ENCODE assay signal across 2 cellular contexts in genomic region chr1:202131956-202132821, GRCh38.
TF ChIP-seq lines count a peak whose summit lies in the region.

No MANE protein-coding gene starts in this region.

TF ChIP-seq in liver, 16 proteins besides CTCF, POLR2A, EP300 and RAD21:
- TF ChIP-seq RXRA (IDR thresholded peaks at IDR 0.05): peak; percentile 11 to 12
- TF ChIP-seq ATF3 (IDR thresholded peaks at IDR 0.05): no peak
- TF ChIP-seq, protein P1, sequence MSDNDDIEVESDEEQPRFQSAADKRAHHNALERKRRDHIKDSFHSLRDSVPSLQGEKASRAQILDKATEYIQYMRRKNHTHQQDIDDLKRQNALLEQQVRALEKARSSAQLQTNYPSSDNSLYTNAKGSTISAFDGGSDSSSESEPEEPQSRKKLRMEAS (IDR thresholded peaks at IDR 0.05): no peak
- peak; percentile 40 for TF ChIP-seq SP1 (IDR thresholded peaks at IDR 0.05)

TF ChIP-seq in HepG2, 621 proteins besides CTCF, POLR2A, EP300 and RAD21:
- TF ChIP-seq, protein P2, sequence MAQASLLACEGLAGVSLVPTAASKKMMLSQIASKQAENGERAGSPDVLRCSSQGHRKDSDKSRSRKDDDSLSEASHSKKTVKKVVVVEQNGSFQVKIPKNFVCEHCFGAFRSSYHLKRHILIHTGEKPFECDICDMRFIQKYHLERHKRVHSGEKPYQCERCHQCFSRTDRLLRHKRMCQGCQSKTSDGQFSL (CRISPR knock-in tag; IDR thresholded peaks at IDR 0.05): no peak
- no peak for TF ChIP-seq THYN1 (CRISPR knock-in tag; IDR thresholded peaks at IDR 0.05; ENCODE audit: borderline replicate concordance, low read depth)
- no peak for TF ChIP-seq FUBP1 (CRISPR knock-in tag; IDR thresholded peaks at IDR 0.05; ENCODE audit: borderline replicate concordance)
- TF ChIP-seq HOXA3 (CRISPR knock-in tag; IDR thresholded peaks at IDR 0.05): no peak
- TF ChIP-seq HOXA7 (CRISPR knock-in tag; IDR thresholded peaks at IDR 0.05): no peak
- TF ChIP-seq, protein P3, sequence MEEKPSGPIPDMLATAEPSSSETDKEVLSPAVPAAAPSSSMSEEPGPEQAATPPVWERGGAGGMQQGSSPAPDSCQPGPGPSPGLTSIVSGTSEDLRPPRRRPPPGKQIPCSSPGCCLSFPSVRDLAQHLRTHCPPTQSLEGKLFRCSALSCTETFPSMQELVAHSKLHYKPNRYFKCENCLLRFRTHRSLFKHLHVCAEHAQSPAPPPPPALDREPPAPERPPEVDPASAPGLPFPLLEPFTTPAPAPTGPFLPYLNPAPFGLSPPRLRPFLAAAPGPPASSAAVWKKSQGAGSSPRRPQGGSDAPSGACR (CRISPR knock-in tag; IDR thresholded peaks at IDR 0.05): no peak
- TF ChIP-seq RARA (CRISPR knock-in tag; IDR thresholded peaks at IDR 0.05): no peak
- no peak for TF ChIP-seq RBFOX2 (IDR thresholded peaks at IDR 0.05; ENCODE audit: low read depth, low read length)
- TF ChIP-seq, protein P4, sequence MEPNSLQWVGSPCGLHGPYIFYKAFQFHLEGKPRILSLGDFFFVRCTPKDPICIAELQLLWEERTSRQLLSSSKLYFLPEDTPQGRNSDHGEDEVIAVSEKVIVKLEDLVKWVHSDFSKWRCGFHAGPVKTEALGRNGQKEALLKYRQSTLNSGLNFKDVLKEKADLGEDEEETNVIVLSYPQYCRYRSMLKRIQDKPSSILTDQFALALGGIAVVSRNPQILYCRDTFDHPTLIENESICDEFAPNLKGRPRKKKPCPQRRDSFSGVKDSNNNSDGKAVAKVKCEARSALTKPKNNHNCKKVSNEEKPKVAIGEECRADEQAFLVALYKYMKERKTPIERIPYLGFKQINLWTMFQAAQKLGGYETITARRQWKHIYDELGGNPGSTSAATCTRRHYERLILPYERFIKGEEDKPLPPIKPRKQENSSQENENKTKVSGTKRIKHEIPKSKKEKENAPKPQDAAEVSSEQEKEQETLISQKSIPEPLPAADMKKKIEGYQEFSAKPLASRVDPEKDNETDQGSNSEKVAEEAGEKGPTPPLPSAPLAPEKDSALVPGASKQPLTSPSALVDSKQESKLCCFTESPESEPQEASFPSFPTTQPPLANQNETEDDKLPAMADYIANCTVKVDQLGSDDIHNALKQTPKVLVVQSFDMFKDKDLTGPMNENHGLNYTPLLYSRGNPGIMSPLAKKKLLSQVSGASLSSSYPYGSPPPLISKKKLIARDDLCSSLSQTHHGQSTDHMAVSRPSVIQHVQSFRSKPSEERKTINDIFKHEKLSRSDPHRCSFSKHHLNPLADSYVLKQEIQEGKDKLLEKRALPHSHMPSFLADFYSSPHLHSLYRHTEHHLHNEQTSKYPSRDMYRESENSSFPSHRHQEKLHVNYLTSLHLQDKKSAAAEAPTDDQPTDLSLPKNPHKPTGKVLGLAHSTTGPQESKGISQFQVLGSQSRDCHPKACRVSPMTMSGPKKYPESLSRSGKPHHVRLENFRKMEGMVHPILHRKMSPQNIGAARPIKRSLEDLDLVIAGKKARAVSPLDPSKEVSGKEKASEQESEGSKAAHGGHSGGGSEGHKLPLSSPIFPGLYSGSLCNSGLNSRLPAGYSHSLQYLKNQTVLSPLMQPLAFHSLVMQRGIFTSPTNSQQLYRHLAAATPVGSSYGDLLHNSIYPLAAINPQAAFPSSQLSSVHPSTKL (CRISPR knock-in tag; IDR thresholded peaks at IDR 0.05): no peak
- TF ChIP-seq CHD4 (IDR thresholded peaks at IDR 0.05; ENCODE audit: borderline replicate concordance, low read length): no peak
- no peak for TF ChIP-seq ZNF3 (CRISPR knock-in tag; IDR thresholded peaks at IDR 0.05)
- no peak for TF ChIP-seq SCMH1 (CRISPR knock-in tag; IDR thresholded peaks at IDR 0.05; ENCODE audit: borderline replicate concordance)
- TF ChIP-seq AKNA (CRISPR knock-in tag; IDR thresholded peaks at IDR 0.05; ENCODE audit: borderline replicate concordance): no peak
- TF ChIP-seq RXRA (CRISPR knock-in tag; IDR thresholded peaks at IDR 0.05): no peak
- no peak for TF ChIP-seq ZNF660 (CRISPR knock-in tag; IDR thresholded peaks at IDR 0.05; ENCODE audit: borderline replicate concordance, low read depth)
- no peak for TF ChIP-seq ZNF343 (CRISPR knock-in tag; IDR thresholded peaks at IDR 0.05)
- TF ChIP-seq, protein P5, sequence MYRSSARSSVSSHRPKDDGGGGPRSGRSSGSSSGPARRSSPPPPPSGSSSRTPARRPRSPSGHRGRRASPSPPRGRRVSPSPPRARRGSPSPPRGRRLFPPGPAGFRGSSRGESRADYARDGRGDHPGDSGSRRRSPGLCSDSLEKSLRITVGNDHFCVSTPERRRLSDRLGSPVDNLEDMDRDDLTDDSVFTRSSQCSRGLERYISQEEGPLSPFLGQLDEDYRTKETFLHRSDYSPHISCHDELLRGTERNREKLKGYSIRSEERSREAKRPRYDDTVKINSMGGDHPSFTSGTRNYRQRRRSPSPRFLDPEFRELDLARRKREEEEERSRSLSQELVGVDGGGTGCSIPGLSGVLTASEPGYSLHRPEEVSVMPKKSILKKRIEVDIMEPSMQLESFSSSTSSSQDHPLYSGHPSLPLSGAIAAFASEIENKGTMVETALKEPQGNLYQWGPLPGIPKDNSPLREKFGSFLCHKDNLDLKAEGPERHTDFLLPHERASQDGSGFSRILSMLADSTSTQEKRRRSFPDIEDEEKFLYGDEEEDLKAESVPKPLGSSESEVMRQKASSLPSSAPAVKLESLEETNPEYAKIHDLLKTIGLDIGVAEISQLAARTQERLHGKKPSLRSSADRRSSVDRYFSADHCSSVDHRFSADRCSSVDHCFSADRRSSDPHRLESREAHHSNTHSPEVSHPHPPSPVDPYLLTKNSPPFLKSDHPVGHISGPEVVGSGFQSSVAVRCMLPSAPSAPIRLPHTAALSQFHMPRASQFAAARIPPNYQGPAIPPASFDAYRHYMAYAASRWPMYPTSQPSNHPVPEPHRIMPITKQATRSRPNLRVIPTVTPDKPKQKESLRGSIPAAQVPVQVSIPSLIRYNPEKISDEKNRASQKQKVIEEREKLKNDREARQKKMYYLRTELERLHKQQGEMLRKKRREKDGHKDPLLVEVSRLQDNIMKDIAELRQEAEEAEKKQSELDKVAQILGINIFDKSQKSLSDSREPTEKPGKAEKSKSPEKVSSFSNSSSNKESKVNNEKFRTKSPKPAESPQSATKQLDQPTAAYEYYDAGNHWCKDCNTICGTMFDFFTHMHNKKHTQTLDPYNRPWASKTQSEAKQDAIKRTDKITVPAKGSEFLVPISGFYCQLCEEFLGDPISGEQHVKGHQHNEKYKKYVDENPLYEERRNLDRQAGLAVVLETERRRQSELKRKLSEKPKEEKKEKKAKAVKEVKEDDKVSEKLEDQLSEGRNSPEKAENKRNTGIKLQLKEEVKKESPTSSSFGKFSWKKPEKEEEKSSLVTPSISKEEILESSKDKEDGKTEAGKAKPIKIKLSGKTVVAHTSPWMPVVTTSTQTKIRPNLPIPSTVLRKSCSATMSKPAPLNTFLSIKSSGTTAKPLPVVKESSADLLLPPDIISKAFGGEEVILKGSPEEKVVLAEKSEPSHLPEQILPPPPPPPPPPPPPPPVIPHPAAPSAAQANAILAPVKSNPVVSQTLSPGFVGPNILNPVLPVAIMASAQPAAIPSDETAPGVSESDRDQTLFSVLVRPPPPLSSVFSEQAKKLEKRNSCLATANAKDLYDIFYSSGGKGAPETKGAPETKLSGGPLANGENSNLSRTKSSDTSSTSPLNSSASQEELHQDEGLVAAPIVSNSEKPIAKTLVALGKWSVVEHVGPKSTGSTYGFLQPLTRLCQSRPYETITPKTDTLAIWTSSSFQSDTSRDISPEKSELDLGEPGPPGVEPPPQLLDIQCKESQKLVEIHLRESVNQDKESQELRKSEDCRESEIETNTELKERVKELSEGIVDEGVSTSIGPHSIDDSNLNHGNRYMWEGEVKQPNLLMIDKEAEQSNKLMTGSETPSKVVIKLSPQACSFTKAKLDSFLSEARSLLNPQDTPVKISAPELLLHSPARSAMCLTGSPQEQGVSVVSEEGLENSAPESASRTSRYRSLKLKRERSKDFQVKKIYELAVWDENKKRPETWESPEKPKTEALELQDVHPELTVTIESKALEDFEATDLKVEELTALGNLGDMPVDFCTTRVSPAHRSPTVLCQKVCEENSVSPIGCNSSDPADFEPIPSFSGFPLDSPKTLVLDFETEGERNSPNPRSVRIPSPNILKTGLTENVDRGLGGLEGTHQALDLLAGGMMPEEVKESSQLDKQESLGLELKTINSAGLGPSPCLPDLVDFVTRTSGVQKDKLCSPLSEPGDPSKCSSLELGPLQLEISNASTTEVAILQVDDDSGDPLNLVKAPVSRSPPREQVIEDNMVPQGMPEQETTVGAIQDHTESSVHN (CRISPR knock-in tag; IDR thresholded peaks at IDR 0.05): no peak
- TF ChIP-seq SIN3A (IDR thresholded peaks at IDR 0.05; ENCODE audit: borderline replicate concordance, low read depth, low read length): no peak
TF ChIP-seq in HepG2: peak in this region for 0.
